In genomic region chr12:53051881-53052412, GRCh38 we compare ENCODE assay signal across 11 cellular contexts. TPM values are rescaled to one million over a fixed set of nuclear protein-coding genes. Genes with fewer than 3 reads are reported as not detected.
A peak's percentile ranks its signal among the peaks of the same experiment; 100 is the strongest.
DNase-seq lines count a peak whose midpoint lies in the region; ATAC-seq and TF ChIP-seq lines count a peak whose summit lies in the region.
"Had no signal": no experiment of that assay in that cellular context is flagged by ENCODE, and none has a peak within 500 bp of the region (broad histone marks: within the 10 kb centered on the region; RNA-seq: fewer than 3 reads in every experiment).

No MANE protein-coding gene starts in this region.

- intact Hi-C loops in Caco-2 (cut with micrococcal nuclease; ENCODE audit: unreplicated experiment): no loop called here

- BruUV-seq in Caco-2 (replicated peaks; lab: Mats Ljungman, UMichigan): TSS peak; percentile 29

- H3K9ac ChIP-seq in smooth muscle cell (ENCODE audit: low read depth): no peak overlapping the region

- H3K27me3 ChIP-seq in Caco-2 (replicated peaks; ENCODE audit: control insufficient read depth, insufficient read depth, low read length): no peaks in the 10 kb centered on the region
- no peaks in the 10 kb centered on the region for H3K27me3 ChIP-seq in brain microvascular endothelial cell (replicated peaks)
- H3K27me3 ChIP-seq in layer of hippocampus (ENCODE audit: control insufficient read depth, insufficient read depth, low read length): no peaks in the 10 kb centered on the region
- H3K27me3 ChIP-seq in smooth muscle cell (ENCODE audit: low read depth): no peaks in the 10 kb centered on the region
- H3K27me3 ChIP-seq: MG63 had no signal

- H3K4me3 ChIP-seq in Caco-2 (ENCODE audit: low read depth, low read length) (no peak overlapping the region), brain microvascular endothelial cell (ENCODE audit: low read depth, low read length) (peak overlapping the region; percentile 62), smooth muscle cell (no peak overlapping the region)
- H3K4me3 ChIP-seq: MG63 had no signal

- 91% methylated on average over 7 of the region's 7 CpGs for WGBS in smooth muscle cell (ENCODE audit: low lambda C conversion rate)

- peaks cover 21% of the 10 kb centered on the region for H3K36me3 Mint-ChIP-seq in Caco-2 (ENCODE audit: insufficient read depth, unreplicated experiment)

- in situ Hi-C loops in brain microvascular endothelial cell (cut with HindIII; ENCODE audit: low pct_ligation_motif_present, low sequenced_read_pairs): no loop called here

- H3K79me2 ChIP-seq in smooth muscle cell (ENCODE audit: low read depth): peaks cover 12% of the 10 kb centered on the region

- peaks cover 23% of the 10 kb centered on the region for H3K4me1 Mint-ChIP-seq in Caco-2 (ENCODE audit: low read depth, unreplicated experiment)

- peaks cover 19% of the 10 kb centered on the region for H3F3A ChIP-seq in smooth muscle cell (ENCODE audit: low read depth)

- CTCF ChIA-PET in Caco-2 (lab: Charles Lee): interaction anchor here (0.5 to 2.1 kb wide), 3 partner anchors 14 to 1075 kb away, joined by 4 to 8 read pairs (median 4); partner anchors contain the start of gene SPRYD3

- H3K9me3 Mint-ChIP-seq in Caco-2 (ENCODE audit: unreplicated experiment): no peaks in the 10 kb centered on the region
- H3K9me3 Mint-ChIP-seq: central memory CD8-positive, alpha-beta T cell had no signal

- ATAC-seq in GM18873 (IDR thresholded peaks at IDR 0.05; ENCODE audit: low FRiP score, unreplicated experiment) (no peak), HG03108 (IDR thresholded peaks at IDR 0.05; ENCODE audit: unreplicated experiment) (no peak), HG02970 (IDR thresholded peaks at IDR 0.05; ENCODE audit: low FRiP score, unreplicated experiment) (no peak)

- DNase-seq in Caco-2: peak in 1 of 2 experiments; percentile 23
- DNase-seq in brain microvascular endothelial cell: no peak
- DNase-seq in smooth muscle cell (lab: John Stamatoyannopoulos, UW; ENCODE audit: unreplicated experiment): no peak
- DNase-seq in NCI-H2196 treated with DMSO at 0.1 percent for 48 hours (lab: John Stamatoyannopoulos, UW; ENCODE audit: unreplicated experiment): no peak

- no peak overlapping the region for H2AFZ ChIP-seq in smooth muscle cell (ENCODE audit: low read depth)

- H3K27ac ChIP-seq in brain microvascular endothelial cell: no peak overlapping the region
- peak overlapping the region; percentile 98 for H3K27ac ChIP-seq in layer of hippocampus (ENCODE audit: low read depth, low read length)
- H3K27ac ChIP-seq in smooth muscle cell (ENCODE audit: low read depth): peak overlapping the region; percentile 26

- peak overlapping the region; percentile 14 for H3K4me3 Mint-ChIP-seq in Caco-2 (ENCODE audit: unreplicated experiment)
- H3K4me3 Mint-ChIP-seq: central memory CD8-positive, alpha-beta T cell had no signal

- peak overlapping the region; percentile 84 for H3K4me2 ChIP-seq in smooth muscle cell

- POLR2A ChIA-PET in Caco-2 (lab: Charles Lee): no interaction called here

- no peaks in the 10 kb centered on the region for H3K27me3 Mint-ChIP-seq in Caco-2 (ENCODE audit: insufficient read depth, unreplicated experiment)
- H3K27me3 Mint-ChIP-seq: central memory CD8-positive, alpha-beta T cell had no signal

- no peaks in the 10 kb centered on the region for H3K36me3 ChIP-seq in Caco-2 (ENCODE audit: control insufficient read depth, insufficient read depth, low read length)
- H3K36me3 ChIP-seq in brain microvascular endothelial cell (replicated peaks): peaks cover 26% of the 10 kb centered on the region
- H3K36me3 ChIP-seq in smooth muscle cell (ENCODE audit: low read depth): no peaks in the 10 kb centered on the region

- H3K27ac Mint-ChIP-seq in Caco-2 (ENCODE audit: unreplicated experiment): peak overlapping the region; percentile 69

- no peak for TF ChIP-seq CTCF in Caco-2 (IDR thresholded peaks at IDR 0.05; ENCODE audit: insufficient read depth in 1 of 2, low read depth in 1 of 2, low read length in 1 of 2, severe bottlenecking in 1 of 2, unreplicated experiment in 1 of 2)
- TF ChIP-seq CTCF in brain microvascular endothelial cell (IDR thresholded peaks at IDR 0.05; ENCODE audit: low read depth, low read length, missing control alignments): no peak
- TF ChIP-seq CTCF in smooth muscle cell (IDR thresholded peaks at IDR 0.05; ENCODE audit: borderline replicate concordance, insufficient read depth, poor library complexity, severe bottlenecking): no peak

- H4K20me1 ChIP-seq in smooth muscle cell (ENCODE audit: low read depth): no peaks in the 10 kb centered on the region

- H3K9me3 ChIP-seq in Caco-2: no peaks in the 10 kb centered on the region
- no peaks in the 10 kb centered on the region for H3K9me3 ChIP-seq in smooth muscle cell (replicated peaks; ENCODE audit: low read depth)
- H3K9me3 ChIP-seq: MG63 had no signal

- H3K4me1 ChIP-seq in Caco-2: peaks cover 59% of the 10 kb centered on the region
- H3K4me1 ChIP-seq in smooth muscle cell (ENCODE audit: low read depth): peaks cover 36% of the 10 kb centered on the region

RNA-seq across cellular contexts. Expression of gene TNS2, which starts 2.1 kb away (rescaled TPM):
- 2.4 and 4.4 TPM in 2 replicates for total RNA-seq in Caco-2 (2022)
- total RNA-seq in smooth muscle cell: 9.3 and 11.4 TPM in 2 replicates
- 17.4 TPM in 2 replicates for polyA plus RNA-seq in smooth muscle cell

RNA-seq across cellular contexts. Expression of gene SPRYD3, which starts 27.2 kb away (rescaled TPM):
- total RNA-seq in Caco-2 (2022) (8.2 and 8.8 TPM in 2 replicates), smooth muscle cell (20.2 and 23.0 TPM in 2 replicates)
- polyA plus RNA-seq in smooth muscle cell: 43.5 and 57.1 TPM in 2 replicates

RNA-seq across cellular contexts. Expression of gene IGFBP6, which starts 45.5 kb away (rescaled TPM):
- total RNA-seq in Caco-2 (2022) (34.7 and 43.3 TPM in 2 replicates), smooth muscle cell (22.6 and 22.7 TPM in 2 replicates)
- 94.4 and 102 TPM in 2 replicates for polyA plus RNA-seq in smooth muscle cell

RNA-seq across cellular contexts. Expression of gene EIF4B, which starts 45.7 kb away (rescaled TPM):
- total RNA-seq in Caco-2 (2022): 445 and 452 TPM in 2 replicates
- 241 and 299 TPM in 2 replicates for total RNA-seq in smooth muscle cell
- polyA plus RNA-seq in smooth muscle cell: 39.9 and 47.7 TPM in 2 replicates

RNA-seq across cellular contexts. Expression of gene SOAT2, which starts 51.3 kb away (rescaled TPM):
- total RNA-seq in Caco-2 (2022) (6.5 and 9.7 TPM in 2 replicates), smooth muscle cell (not detected in 2 replicates)
- polyA plus RNA-seq in smooth muscle cell: not detected in 2 replicates
- total RNA-seq: Daoy had no signal
